ENCODE assay signal across 9 cellular contexts in the genomic region with DNA sequence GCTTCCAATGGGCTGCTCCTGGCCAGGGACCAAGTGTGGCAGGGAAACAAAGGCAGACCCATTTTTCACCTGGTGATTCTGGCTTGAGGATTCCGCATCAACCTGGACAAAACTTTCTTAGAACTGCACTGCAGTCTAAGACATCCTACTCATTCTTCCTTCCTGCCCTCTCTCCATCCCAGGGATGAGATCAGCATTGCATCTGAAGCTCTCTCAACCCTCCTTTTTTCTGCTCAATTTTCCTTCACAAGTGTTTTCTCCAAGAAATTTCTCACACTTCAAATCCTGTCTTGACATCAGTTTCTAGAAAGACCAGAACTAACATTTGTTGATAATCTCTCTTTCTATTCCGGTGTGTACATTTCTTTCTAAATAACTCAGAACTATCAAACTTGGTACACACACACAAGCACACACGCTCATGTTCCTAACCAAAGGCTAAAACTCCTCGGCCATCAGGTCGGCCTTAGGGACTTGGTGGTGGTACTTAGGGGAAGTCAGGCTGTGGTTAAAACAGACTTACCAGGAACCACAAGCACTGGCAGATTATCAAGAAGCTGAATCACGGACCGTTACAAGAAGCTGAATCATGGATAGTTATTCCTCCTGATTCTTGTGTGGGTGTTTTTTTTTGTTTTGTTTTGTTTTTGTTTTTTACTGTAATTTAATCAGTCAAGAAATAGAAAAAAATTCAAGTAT. TPM values are rescaled to one million over a fixed set of nuclear protein-coding genes. Genes with fewer than 3 reads are reported as not detected.
DNase-seq lines count a peak whose midpoint lies in the region; ATAC-seq and TF ChIP-seq lines count a peak whose summit lies in the region.
"Had no signal": no experiment of that assay in that cellular context is flagged by ENCODE, and none has a peak within 500 bp of the region (broad histone marks: within the 10 kb centered on the region; RNA-seq: fewer than 3 reads in every experiment).

No MANE protein-coding gene starts in this region.

- no peaks in the 10 kb centered on the region for H3K36me3 ChIP-seq in OCI-LY7 (ENCODE audit: insufficient read depth, low read length)

- CTCF ChIA-PET in OCI-LY7 (lab: Charles Lee; ENCODE audit: unreplicated experiment), result no interaction called here

- H3K9me3 ChIP-seq in OCI-LY7 (ENCODE audit: low read length), result no peaks in the 10 kb centered on the region

- DNase-seq in activated CD4-positive, alpha-beta T cell treated with anti-CD3 and anti-CD28 coated beads for 48 hours, result peak; percentile 23
- DNase-seq in activated CD4-positive, alpha-beta T cell treated with anti-CD3 and anti-CD28 coated beads for 4 hours, result no peak
- DNase-seq in OCI-LY7 (ENCODE audit: low spot score) (no peak), epithelial cell of esophagus (ENCODE audit: low read depth) (peak; percentile 91), cerebellar cortex (ENCODE audit: low spot score) (no peak), ureter (ENCODE audit: low spot score) (no peak), middle frontal gyrus (ENCODE audit: extremely low spot score, low spot score) (no peak)
- DNase-seq in stimulated activated naive CD8-positive, alpha-beta T cell treated with anti-CD3 and anti-CD28 coated beads, Interleukin-15, Interleukin-2, amounts not matched to agents 100 U/mL and 50 U/mL, for 24 hours, result no peak

- no TSS peak for BruUV-seq in OCI-LY7 (replicated peaks; lab: Mats Ljungman, UMichigan)

- no peaks in the 10 kb centered on the region for H3K79me2 ChIP-seq in OCI-LY7 (ENCODE audit: insufficient read depth, low read depth, low read length)

- H2AFZ ChIP-seq in OCI-LY7 (ENCODE audit: low read length), result peak overlapping the region; percentile 63

- TF ChIP-seq CTCF in OCI-LY7 (conservative IDR thresholded peaks at IDR 0.05; ENCODE audit: low read length), result no peak
- no peak for TF ChIP-seq CTCF in epithelial cell of esophagus (IDR thresholded peaks at IDR 0.05; ENCODE audit: insufficient read depth, low read depth, low read length, missing control alignments)

- no peak overlapping the region for H3K27ac ChIP-seq in OCI-LY7 (ENCODE audit: low read depth, low read length, poor library complexity, severe bottlenecking)
- H3K27ac ChIP-seq: C4-2B had no signal

- H3K9me2 ChIP-seq in OCI-LY7 (ENCODE audit: insufficient read depth, low read length), result no peaks in the 10 kb centered on the region

- H4K20me1 ChIP-seq in OCI-LY7 (ENCODE audit: insufficient read depth, low read length), result no peaks in the 10 kb centered on the region

- intact Hi-C loops in OCI-LY7 (cut with micrococcal nuclease; ENCODE audit: unreplicated experiment), result no loop called here

- H3K4me1 ChIP-seq in OCI-LY7 (ENCODE audit: insufficient read depth, low read length, poor library complexity, severe bottlenecking), result no peaks in the 10 kb centered on the region

- POLR2A ChIA-PET in OCI-LY7 (lab: Charles Lee), result interaction anchor here (0.7 kb wide), 1 partner anchor 102 kb away, joined by 3 read pairs; no protein-coding TSS in a partner anchor

- H3K4me2 ChIP-seq in OCI-LY7 (ENCODE audit: low read length), result no peak overlapping the region

- no peak overlapping the region for H3K4me3 ChIP-seq in OCI-LY7 (ENCODE audit: low read depth, low read length, poor library complexity, severe bottlenecking)
- no peak overlapping the region for H3K4me3 ChIP-seq in epithelial cell of esophagus (ENCODE audit: low read length)

- ATAC-seq in stimulated activated naive CD8-positive, alpha-beta T cell treated with anti-CD3 and anti-CD28 coated beads, Interleukin-15, Interleukin-2, amounts not matched to agents 100 U/mL and 50 U/mL, for 24 hours, result peak; percentile 36

RNA-seq across cellular contexts. Expression of a gene that starts 21.0 kb away (rescaled TPM):
- total RNA-seq in OCI-LY7 (2014; rRNA removed; shearing (Covaris generic)), result 6.3 and 6.7 TPM in 2 replicates
- total RNA-seq in OCI-LY7 (2022) (5.4 and 6.6 TPM in 2 replicates), ureter (80.8 TPM)

Comparison
In these comparisons a context has a peak if more than half of its experiments do, and no peak if none do; other contexts are left out.
1. DNase-seq: peak in activated CD4-positive, alpha-beta T cell treated with anti-CD3 and anti-CD28 coated beads for 48 hours (single experiment) and epithelial cell of esophagus (single experiment); none in activated CD4-positive, alpha-beta T cell treated with anti-CD3 and anti-CD28 coated beads for 4 hours (0 of 2), OCI-LY7 (single experiment), stimulated activated naive CD8-positive, alpha-beta T cell treated with anti-CD3 and anti-CD28 coated beads, Interleukin-15, Interleukin-2, amounts not matched to agents 100 U/mL and 50 U/mL, for 24 hours (single experiment), cerebellar cortex (single experiment), ureter (single experiment) and middle frontal gyrus (single experiment).
2. RNA of a gene that starts 21.0 kb away (total RNA-seq): 80.8 TPM in ureter (single experiment); 5.4 to 6.7 TPM in OCI-LY7; every median in the first group is over 10 times any median in the second.